8 cellular contexts compared by ENCODE assay signal in genomic region chr17:81481011-81481799, GRCh38. TPM values are rescaled to one million over a fixed set of nuclear protein-coding genes. Genes with fewer than 3 reads are reported as not detected.
DNase-seq lines count a peak whose midpoint lies in the region; ATAC-seq and TF ChIP-seq lines count a peak whose summit lies in the region.

No MANE protein-coding gene starts in this region.

- H3K27me3 ChIP-seq in HCT116 (ENCODE audit: insufficient read depth, low read length): no peaks in the 10 kb centered on the region
- H3K27me3 ChIP-seq in neural cell (ENCODE audit: insufficient read depth, low read depth, low read length): no peaks in the 10 kb centered on the region

- TF ChIP-seq POLR2A in HCT116 (IDR thresholded peaks at IDR 0.05; ENCODE audit: borderline replicate concordance, extremely low read depth, insufficient read depth, insufficient read length): no peak

- no peaks in the 10 kb centered on the region for H3K36me3 ChIP-seq in HCT116 (ENCODE audit: control insufficient read depth in 1 of 2, insufficient read depth in 2 of 2, low read length in 2 of 2)
- H3K36me3 ChIP-seq in neural cell (ENCODE audit: insufficient read depth, low read length): no peaks in the 10 kb centered on the region

- peak; percentile 53 for TF ChIP-seq EP300 in neural cell (conservative IDR thresholded peaks at IDR 0.05; ENCODE audit: poor library complexity, severe bottlenecking)

- no peak overlapping the region for H3K9ac ChIP-seq in HCT116 (ENCODE audit: low read length)
- peak overlapping the region; percentile 42 for H3K9ac ChIP-seq in neural cell (ENCODE audit: low read length)

- H3F3A ChIP-seq in neural cell (ENCODE audit: insufficient read depth, low read length, poor library complexity, severe bottlenecking): no peaks in the 10 kb centered on the region

- TF ChIP-seq CTCF in HCT116 (IDR thresholded peaks at IDR 0.05 in 2 of 3, conservative IDR thresholded peaks at IDR 0.05 in 1 of 3; ENCODE audit: borderline replicate concordance in 1 of 3, insufficient read depth in 1 of 3, low read depth in 2 of 3, low read length in 2 of 3) (no peak), fibroblast of villous mesenchyme (IDR thresholded peaks at IDR 0.05; ENCODE audit: insufficient read depth, low read depth, low read length) (no peak), neural cell (IDR thresholded peaks at IDR 0.05; ENCODE audit: poor library complexity, severe bottlenecking) (no peak)

- H3K27ac ChIP-seq in HCT116 (ENCODE audit: low read depth, low read length): peak overlapping the region; percentile 24; the same call in 1 of the 2 replicates
- peak overlapping the region; percentile 37 for H3K27ac ChIP-seq in neural cell (ENCODE audit: low read length)
- H3K27ac ChIP-seq in substantia nigra (ENCODE audit: low read depth, low read length, poor library complexity, severe bottlenecking): peak overlapping the region; percentile 63

- H3K4me1 ChIP-seq in HCT116 (ENCODE audit: control insufficient read depth in 1 of 2, insufficient read depth in 2 of 2, low read length in 2 of 2): peaks cover 12 to 30% of the 10 kb centered on the region in 2 experiments

- RAD21 ChIA-PET in HCT116 (lab: Charles Lee; ENCODE audit: low non-redundant PET in 1 of 2, low total read pairs in 2 of 2, uncharacterized antibody in 2 of 2, unreplicated experiment in 2 of 2): no interaction called here

- H3K4me2 ChIP-seq in HCT116 (ENCODE audit: low read length) (no peak overlapping the region), neural cell (ENCODE audit: low read length) (peak overlapping the region; percentile 44)

- TF ChIP-seq RAD21 in HCT116 (IDR thresholded peaks at IDR 0.05; ENCODE audit: low read depth) (no peak), neural cell (conservative IDR thresholded peaks at IDR 0.05) (no peak)

- POLR2A ChIA-PET in HCT116 (lab: Charles Lee): interaction anchor here (1.0 kb wide), 1 partner anchor 86 kb away, joined by 3 read pairs; the partner anchor contains the start of gene BAHCC1

- no peaks in the 10 kb centered on the region for H3K9me2 ChIP-seq in HCT116 (ENCODE audit: insufficient read depth)
- no peaks in the 10 kb centered on the region for H3K9me2 ChIP-seq in neural cell (ENCODE audit: insufficient read depth, low read length)

- H3K9me3 ChIP-seq in HCT116 (ENCODE audit: control insufficient read depth in 1 of 2, insufficient read depth in 1 of 2, low read depth in 1 of 2, low read length in 2 of 2) (no peaks in the 10 kb centered on the region), neural cell (ENCODE audit: low read length) (no peaks in the 10 kb centered on the region)

- no peak overlapping the region for H2AFZ ChIP-seq in HCT116 (ENCODE audit: low read depth, low read length, poor library complexity, severe bottlenecking)
- H2AFZ ChIP-seq in neural cell (ENCODE audit: low read depth, low read length): peak overlapping the region; percentile 40

- ATAC-seq in HCT116 (no peak), GM18861 (IDR thresholded peaks at IDR 0.05; ENCODE audit: unreplicated experiment) (no peak), GM18498 (IDR thresholded peaks at IDR 0.05; ENCODE audit: unreplicated experiment) (no peak)

- H3K4me3 ChIP-seq in HCT116 (replicated peaks in 1 of 2; ENCODE audit: low read depth in 1 of 2, low read length in 2 of 2) (no peak overlapping the region), fibroblast of villous mesenchyme (ENCODE audit: low read depth, low read length) (peak overlapping the region; percentile 49), neural cell (ENCODE audit: low read length) (peak overlapping the region; percentile 59)

- H3K79me2 ChIP-seq in HCT116 (ENCODE audit: insufficient read depth, low read length) (no peaks in the 10 kb centered on the region), neural cell (replicated peaks; ENCODE audit: insufficient read depth, low read length) (peaks cover 7% of the 10 kb centered on the region)

- no peaks in the 10 kb centered on the region for H4K20me1 ChIP-seq in HCT116 (ENCODE audit: insufficient read depth)
- H4K20me1 ChIP-seq in neural cell (ENCODE audit: insufficient read depth): no peaks in the 10 kb centered on the region

- BruUV-seq in HCT116 (replicated peaks; lab: Mats Ljungman, UMichigan): no TSS peak

- CTCF ChIA-PET in HCT116 (lab: Charles Lee): no interaction called here

- no peak for DNase-seq in HCT116 (ENCODE audit: low read depth, low spot score)
- peak; percentile 66 for DNase-seq in NCI-H774 (lab: John Stamatoyannopoulos, UW)
- DNase-seq in activated effector memory CD4-positive, alpha-beta T cell treated with Interleukin-2 at 50 U/mL for 16 hours: peak; percentile 27
- peak; percentile 67 for DNase-seq in fibroblast of villous mesenchyme (ENCODE audit: low read depth)
- peak in 46 of 49 donors; percentile 22 to 89 (median 64) for DNase-seq in substantia nigra (lab: John Stamatoyannopoulos, UW)

- intact Hi-C loops in HCT116 (cut with micrococcal nuclease): no loop called here

TF ChIP-seq in HCT116, 20 proteins besides CTCF, POLR2A, EP300 and RAD21:
- TF ChIP-seq EZH2phosphoT487 (IDR thresholded peaks at IDR 0.05; ENCODE audit: borderline replicate concordance): no peak
- TF ChIP-seq FOSL1 (IDR thresholded peaks at IDR 0.05; ENCODE audit: low read depth): no peak
- TF ChIP-seq SP1 (IDR thresholded peaks at IDR 0.05; ENCODE audit: low read depth): no peak
- TF ChIP-seq SRF (IDR thresholded peaks at IDR 0.05; ENCODE audit: low read depth): no peak
- TF ChIP-seq CEBPB (IDR thresholded peaks at IDR 0.05; ENCODE audit: low read depth): no peak
- no peak for TF ChIP-seq CBX3 (IDR thresholded peaks at IDR 0.05; ENCODE audit: low read depth)
- TF ChIP-seq JUND (IDR thresholded peaks at IDR 0.05): no peak
TF ChIP-seq in HCT116: peak in this region for 0.

TF ChIP-seq in neural cell, 6 proteins besides CTCF, POLR2A, EP300 and RAD21:
- TF ChIP-seq REST (IDR thresholded peaks at IDR 0.05; ENCODE audit: borderline replicate concordance): peak; percentile 29
- TF ChIP-seq POLR2AphosphoS5 (IDR thresholded peaks at IDR 0.05): peak; percentile 62
- TF ChIP-seq EZH2 (IDR thresholded peaks at IDR 0.05; ENCODE audit: borderline replicate concordance, insufficient read depth, low read length, poor library complexity, severe bottlenecking): no peak
- TF ChIP-seq MXI1 (conservative IDR thresholded peaks at IDR 0.05; ENCODE audit: poor library complexity, severe bottlenecking): peak; percentile 63

RNA-seq across cellular contexts. Expression of gene ACTG1, which starts 31.4 kb away (rescaled TPM):
- 6,223 TPM for total RNA-seq in HCT116 (2021; ENCODE audit: unreplicated experiment)
- polyA plus RNA-seq in HCT116 (2012): 6,644 and 8,513 TPM in 2 replicates
- 10,242 and 13,686 TPM in 2 replicates for total RNA-seq in fibroblast of villous mesenchyme
- polyA plus RNA-seq in neural cell: 8,273 and 9,187 TPM in 2 replicates
- polyA minus RNA-seq in neural cell: 9,577 and 9,692 TPM in 2 replicates

RNA-seq across cellular contexts. Expression of gene FSCN2, which starts 47.0 kb away (rescaled TPM):
- total RNA-seq in HCT116 (2021; ENCODE audit: unreplicated experiment) (10.1 TPM), fibroblast of villous mesenchyme (1.7 and 3.5 TPM in 2 replicates)
- 5.9 and 6.4 TPM in 2 replicates for polyA plus RNA-seq in HCT116 (2012)
- polyA plus RNA-seq in neural cell: 3.6 and 4.8 TPM in 2 replicates
- 7.3 and 9.7 TPM in 2 replicates for polyA minus RNA-seq in neural cell

Comparison
In these comparisons a context has a peak if more than half of its experiments do, and no peak if none do; other contexts are left out.
1. H3K4me3 ChIP-seq: peak in fibroblast of villous mesenchyme (single experiment) and neural cell (single experiment); none in HCT116 (0 of 2).
2. Peak in every context shown above with its lines, with median percentiles within 50 percentile points of each other: H3K27ac ChIP-seq.